12 cellular contexts compared by ENCODE assay signal in genomic region chr5:55570026-55570425, GRCh38. TPM values are rescaled to one million over a fixed set of nuclear protein-coding genes. Genes with fewer than 3 reads are reported as not detected.
DNase-seq lines count a peak whose midpoint lies in the region; ATAC-seq and TF ChIP-seq lines count a peak whose summit lies in the region.
"Had no signal": no experiment of that assay in that cellular context is flagged by ENCODE, and none has a peak within 500 bp of the region (broad histone marks: within the 10 kb centered on the region; RNA-seq: fewer than 3 reads in every experiment).

No MANE protein-coding gene starts in this region.

- intact Hi-C loops in right cardiac atrium (cut with DNase I), result no loop called here
- intact Hi-C loops in cardiac septum (cut with DNase I), result no loop called here

- H3K4me1 ChIP-seq in right cardiac atrium (ENCODE audit: control insufficient read depth, insufficient read depth, low read length) (peaks cover 3% of the 10 kb centered on the region), endodermal cell (ENCODE audit: control insufficient read depth, insufficient read depth, low read length) (peaks cover 7% of the 10 kb centered on the region)

- H3K27me3 ChIP-seq in right cardiac atrium (ENCODE audit: control insufficient read depth, insufficient read depth), result no peaks in the 10 kb centered on the region
- H3K27me3 ChIP-seq in endodermal cell (ENCODE audit: control insufficient read depth, insufficient read depth, low read length, poor library complexity, severe bottlenecking), result no peaks in the 10 kb centered on the region

- H3K4me3 Mint-ChIP-seq in endodermal cell (no peak overlapping the region), nephron (no peak overlapping the region)

- H3K9ac ChIP-seq in endodermal cell (ENCODE audit: extremely low read depth, low read length, poor library complexity, severe bottlenecking), result no peak overlapping the region

- no peak overlapping the region for H3K4me3 ChIP-seq in right cardiac atrium (ENCODE audit: low read length)
- H3K4me3 ChIP-seq in endodermal cell (ENCODE audit: low read length), result no peak overlapping the region

- TF ChIP-seq CTCF in endodermal cell (conservative IDR thresholded peaks at IDR 0.05) (no peak), nephron (IDR thresholded peaks at IDR 0.05; ENCODE audit: unreplicated experiment in 3 of 3) (no peak)

- DNase-seq in right cardiac atrium, result no peak
- no peak for DNase-seq in cardiac septum (ENCODE audit: low spot score)
- DNase-seq in endodermal cell, result no peak
- no peak for DNase-seq in germinal center (ENCODE audit: low spot score)
- no peak for DNase-seq in NCI-H446 treated with DMSO at 0.1 percent for 48 hours (lab: John Stamatoyannopoulos, UW)
- no peak for DNase-seq in NCI-H2227 (lab: John Stamatoyannopoulos, UW; ENCODE audit: unreplicated experiment)
- DNase-seq: activated CD8-positive, alpha-beta memory T cell treated with anti-CD3 and anti-CD28 coated beads, Interleukin-2, amount 50 U/mL, for 4 hours; amygdala; DMS79 treated with DMSO at 0.1 percent for 48 hours; stimulated activated CD4-positive, alpha-beta T cell treated with anti-CD3 and anti-CD28 coated beads, Interleukin-4, amount 100 ng/mL, for 24 hours had no signal

- H3K9me3 ChIP-seq in right cardiac atrium (ENCODE audit: control insufficient read depth, low read length) (no peaks in the 10 kb centered on the region), endodermal cell (ENCODE audit: control insufficient read depth, low read length) (no peaks in the 10 kb centered on the region)

- H3K36me3 Mint-ChIP-seq in endodermal cell (ENCODE audit: low read depth), result no peaks in the 10 kb centered on the region
- no peaks in the 10 kb centered on the region for H3K36me3 Mint-ChIP-seq in nephron (ENCODE audit: low read depth)

- H3K27ac ChIP-seq in right cardiac atrium (ENCODE audit: low read length) (peak overlapping the region; percentile 21), endodermal cell (ENCODE audit: low read depth, low read length) (no peak overlapping the region)

- H3K27me3 Mint-ChIP-seq in endodermal cell (ENCODE audit: insufficient read depth), result no peaks in the 10 kb centered on the region
- no peaks in the 10 kb centered on the region for H3K27me3 Mint-ChIP-seq in nephron (ENCODE audit: low read depth)

- 75% methylated on average over 2 of the region's 2 CpGs for WGBS in right cardiac atrium
- WGBS in endodermal cell (ENCODE audit: insufficient coverage in 1 of 2, insufficient read length in 1 of 2), 2 experiments, result 90 to 100% methylated on average over 1 to 2 of the region's 2 CpGs

- no peaks in the 10 kb centered on the region for H3K9me3 Mint-ChIP-seq in endodermal cell
- H3K9me3 Mint-ChIP-seq in nephron, result no peaks in the 10 kb centered on the region

- H3K27ac Mint-ChIP-seq in endodermal cell (peak overlapping the region; percentile 74), nephron (peak overlapping the region in 2 of 3 experiments; percentile 88 to 89)

- peaks cover 30% of the 10 kb centered on the region for H3K4me1 Mint-ChIP-seq in endodermal cell
- peaks cover 28% of the 10 kb centered on the region for H3K4me1 Mint-ChIP-seq in nephron

- H3K36me3 ChIP-seq in endodermal cell (ENCODE audit: control insufficient read depth, insufficient read depth, low read length), result no peaks in the 10 kb centered on the region

- ATAC-seq in right cardiac atrium, result peak in 1 of 2 donors; percentile 25
- ATAC-seq in HG03571 (IDR thresholded peaks at IDR 0.05; ENCODE audit: unreplicated experiment), result no peak

RNA-seq across cellular contexts. Expression of gene PLPP1, which starts 35.3 kb away (rescaled TPM):
- 100 to 1,000 TPM in 1 of 4 donors, 10 to 100 TPM in 3; 79.8 to 110 (median 88.8) TPM for total RNA-seq in right cardiac atrium
- 150 TPM for polyA plus RNA-seq in right cardiac atrium
- 102 TPM for total RNA-seq in cardiac septum
- total RNA-seq in endodermal cell, result 100 to 1,000 TPM in 1 of 2 donors, 10 to 100 TPM in 1; 29.0 to 100 TPM
- 30.1 TPM for polyA plus RNA-seq in endodermal cell (2013, experiment 1 of 2)
- 26.8 TPM for polyA plus RNA-seq in endodermal cell (2013, experiment 2 of 2)
